1 cellular context compared by ENCODE assay signal in genomic region chr20:23047738-23048214, GRCh38.
TF ChIP-seq lines count a peak whose summit lies in the region.

No MANE protein-coding gene starts in this region.

TF ChIP-seq in SK-N-SH, 30 proteins besides CTCF, POLR2A, EP300 and RAD21 (continued from another document):
- no peak for TF ChIP-seq TCF12 (IDR thresholded peaks at IDR 0.05)
- TF ChIP-seq TEAD4 (IDR thresholded peaks at IDR 0.05; ENCODE audit: borderline replicate concordance, insufficient read depth): no peak
- no peak for TF ChIP-seq ELF1 (IDR thresholded peaks at IDR 0.05)
- TF ChIP-seq POLR2AphosphoS5 (IDR thresholded peaks at IDR 0.05; ENCODE audit: low read depth, low read length): no peak
- TF ChIP-seq NRF1 (IDR thresholded peaks at IDR 0.05; ENCODE audit: low read depth, low read length): no peak
- TF ChIP-seq USF1 (IDR thresholded peaks at IDR 0.05; ENCODE audit: borderline replicate concordance, low read depth): no peak
- TF ChIP-seq GABPA (IDR thresholded peaks at IDR 0.05; ENCODE audit: low read depth): no peak
- no peak for TF ChIP-seq MEF2A (IDR thresholded peaks at IDR 0.05; ENCODE audit: borderline replicate concordance, low read depth)
- TF ChIP-seq EZH2phosphoT487 (IDR thresholded peaks at IDR 0.05; ENCODE audit: borderline replicate concordance, low read depth): no peak
- no peak for TF ChIP-seq SMC3 (IDR thresholded peaks at IDR 0.05; ENCODE audit: low read depth, low read length)
- TF ChIP-seq MXI1 (IDR thresholded peaks at IDR 0.05; ENCODE audit: low read depth, low read length): no peak
- TF ChIP-seq USF2 (IDR thresholded peaks at IDR 0.05; ENCODE audit: borderline replicate concordance, low read depth, low read length): no peak
